In the genomic region with DNA sequence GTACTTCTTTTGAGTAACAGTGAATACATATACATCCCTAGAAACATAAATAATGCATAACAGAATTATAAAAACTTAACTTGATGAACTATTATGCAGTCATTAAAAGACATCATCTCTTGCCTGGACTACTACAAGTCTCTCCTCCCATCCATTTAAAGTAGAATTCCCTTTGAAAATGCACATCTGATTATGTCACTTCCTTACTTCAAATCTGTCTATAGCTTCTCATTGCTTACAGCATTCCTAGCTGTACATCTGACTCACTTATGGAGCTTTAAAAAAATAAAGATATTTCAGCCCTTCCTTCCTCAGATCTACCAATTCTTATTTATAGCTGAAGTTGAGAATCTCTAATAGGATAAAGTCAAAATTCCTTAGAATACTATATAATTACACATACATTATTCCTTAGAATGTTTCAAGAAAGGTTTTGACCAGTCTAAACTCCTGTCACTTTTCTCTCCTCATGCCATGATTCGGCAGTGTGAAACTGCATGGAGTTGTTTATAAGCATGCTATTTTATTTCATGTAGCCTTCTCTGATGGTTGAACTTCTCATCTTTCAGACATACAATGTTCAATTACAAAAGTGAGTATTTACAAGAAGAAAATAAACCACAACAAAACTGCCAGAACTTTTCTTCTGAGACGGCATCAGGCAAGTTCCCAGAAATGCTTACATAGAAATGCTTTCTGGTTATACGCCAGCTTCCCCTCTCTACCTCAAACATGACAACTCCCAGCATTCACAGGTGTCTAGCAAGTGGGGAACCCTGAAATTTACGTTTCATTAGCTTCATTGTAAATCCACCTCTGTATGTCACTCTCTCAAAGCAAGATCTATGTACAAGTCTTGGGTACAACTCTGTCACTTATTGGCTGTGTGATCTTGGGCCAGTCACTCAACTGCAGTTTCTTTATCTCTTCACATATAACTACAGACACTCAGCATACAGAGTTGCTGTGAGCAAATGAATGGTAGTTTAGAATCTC, we compare ENCODE assay signal across 1 cellular context.
TF ChIP-seq lines count a peak whose summit lies in the region.

No MANE protein-coding gene starts in this region.

TF ChIP-seq in SK-N-SH, 30 proteins besides CTCF, POLR2A, EP300 and RAD21:
- TF ChIP-seq RCOR1 (IDR thresholded peaks at IDR 0.05; ENCODE audit: low read length) (no peak), FOSL2 (IDR thresholded peaks at IDR 0.05; ENCODE audit: borderline replicate concordance, low read depth) (peak; percentile 21; the same call in 1 of the 2 replicates)
